1 cellular context compared by ENCODE assay signal in genomic region chr12:53115112-53115890, GRCh38.
TF ChIP-seq lines count a peak whose summit lies in the region.

No MANE protein-coding gene starts in this region.

TF ChIP-seq in IMR-90, 13 proteins besides CTCF, POLR2A, EP300 and RAD21:
- TF ChIP-seq NFE2L2 (IDR thresholded peaks at IDR 0.05; ENCODE audit: low read depth, low read length) (no peak), RCOR1 (IDR thresholded peaks at IDR 0.05; ENCODE audit: insufficient replicate concordance, low read length) (no peak), FOS (IDR thresholded peaks at IDR 0.05; ENCODE audit: low read depth, low read length) (no peak), CHD1 (IDR thresholded peaks at IDR 0.05; ENCODE audit: low read depth, low read length) (no peak)
